In genomic region chr11:124920870-124921609, GRCh38 we compare ENCODE assay signal across 8 cellular contexts. TPM values are rescaled to one million over a fixed set of nuclear protein-coding genes. Genes with fewer than 3 reads are reported as not detected.
DNase-seq lines count a peak whose midpoint lies in the region; ATAC-seq and TF ChIP-seq lines count a peak whose summit lies in the region.

No MANE protein-coding gene starts in this region.

- H3K4me3 Mint-ChIP-seq in CD4-positive, alpha-beta T cell: peak overlapping the region; percentile 85

- no peak overlapping the region for H3K4me3 ChIP-seq in OCI-LY7 (ENCODE audit: low read depth, low read length, poor library complexity, severe bottlenecking)

- H3K27me3 Mint-ChIP-seq in CD4-positive, alpha-beta T cell: no peaks in the 10 kb centered on the region

- peak; percentile 59 to 80 (median 71) for DNase-seq in CD4-positive, alpha-beta T cell
- peak; percentile 68 for DNase-seq in activated CD4-positive, alpha-beta T cell treated with anti-CD3 and anti-CD28 coated beads for 1 hour
- peak; percentile 76 for DNase-seq in stimulated activated CD4-positive, alpha-beta T cell treated with anti-CD3 and anti-CD28 coated beads, Interleukin-2, amount 100 ng/mL, for 4 hours (ENCODE audit: low read depth)
- DNase-seq in SW480 (ENCODE audit: low spot score): no peak
- no peak for DNase-seq in OCI-LY7 (ENCODE audit: low spot score)

- peak overlapping the region; percentile 52 for H3K27ac Mint-ChIP-seq in CD4-positive, alpha-beta T cell

- no TSS peak for BruUV-seq in OCI-LY7 (replicated peaks; lab: Mats Ljungman, UMichigan)

- peak; percentile 87 for ATAC-seq in CD4-positive, alpha-beta T cell (ENCODE audit: poor library complexity)
- peak; percentile 42 for ATAC-seq in HG03159 (IDR thresholded peaks at IDR 0.05; ENCODE audit: unreplicated experiment)

- no peaks in the 10 kb centered on the region for H3K36me3 Mint-ChIP-seq in CD4-positive, alpha-beta T cell (ENCODE audit: low read depth)

- no peak overlapping the region for H3K27ac ChIP-seq in CD4-positive, alpha-beta T cell (ENCODE audit: low read depth, low read length)
- peak overlapping the region; percentile 61 for H3K27ac ChIP-seq in cingulate gyrus (ENCODE audit: low read depth, low read length)
- peak overlapping the region; percentile 74 for H3K27ac ChIP-seq in layer of hippocampus (ENCODE audit: low read depth, low read length)
- H3K27ac ChIP-seq in OCI-LY7 (ENCODE audit: low read depth, low read length, poor library complexity, severe bottlenecking): no peak overlapping the region

- H3K9me2 ChIP-seq in OCI-LY7 (ENCODE audit: insufficient read depth, low read length): no peaks in the 10 kb centered on the region

- POLR2A ChIA-PET in CD4-positive, alpha-beta T cell (lab: Charles Lee): interaction anchor here (0.8 to 3.9 kb wide), 6 partner anchors 29 to 175 kb away, joined by 3 to 21 read pairs (median 4); partner anchors contain the start of genes CCDC15 and MSANTD2
- POLR2A ChIA-PET in OCI-LY7 (lab: Charles Lee): interaction anchor here (0.5 to 1.4 kb wide), 3 partner anchors 107 to 1506 kb away, joined by 3 to 7 read pairs (median 3); no protein-coding TSS in a partner anchor

- TF ChIP-seq CTCF in CD4-positive, alpha-beta T cell (IDR thresholded peaks at IDR 0.05): no peak
- TF ChIP-seq CTCF in OCI-LY7 (conservative IDR thresholded peaks at IDR 0.05; ENCODE audit: low read length): no peak

- no peaks in the 10 kb centered on the region for H3K9me3 Mint-ChIP-seq in CD4-positive, alpha-beta T cell

- H2AFZ ChIP-seq in OCI-LY7 (ENCODE audit: low read length): no peak overlapping the region

- no peaks in the 10 kb centered on the region for H3K36me3 ChIP-seq in OCI-LY7 (ENCODE audit: insufficient read depth, low read length)

- CTCF ChIA-PET in CD4-positive, alpha-beta T cell (lab: Charles Lee): interaction anchor here (1.0 to 1.1 kb wide), 2 partner anchors 55 to 672 kb away, joined by 3 to 4 read pairs; partner anchors contain the start of gene STT3A
- CTCF ChIA-PET in OCI-LY7 (lab: Charles Lee; ENCODE audit: unreplicated experiment): no interaction called here

- H3K79me2 ChIP-seq in OCI-LY7 (ENCODE audit: insufficient read depth, low read depth, low read length): no peaks in the 10 kb centered on the region

- intact Hi-C loops in CD4-positive, alpha-beta T cell (cut with DNase I, micrococcal nuclease): loop anchor here (2.0 to 5.0 kb wide), 3 partner anchors 30 to 44 kb away; no protein-coding TSS in a partner anchor
- intact Hi-C loops in OCI-LY7 (cut with micrococcal nuclease; ENCODE audit: unreplicated experiment): no loop called here

- H3K4me2 ChIP-seq in OCI-LY7 (ENCODE audit: low read length): no peak overlapping the region

- no peaks in the 10 kb centered on the region for H4K20me1 ChIP-seq in OCI-LY7 (ENCODE audit: insufficient read depth, low read length)

- H3K9me3 ChIP-seq in CD4-positive, alpha-beta T cell (ENCODE audit: control insufficient read depth, low read length): no peaks in the 10 kb centered on the region
- H3K9me3 ChIP-seq in OCI-LY7 (ENCODE audit: low read length): no peaks in the 10 kb centered on the region

- no peaks in the 10 kb centered on the region for H3K27me3 ChIP-seq in CD4-positive, alpha-beta T cell (ENCODE audit: control insufficient read depth, insufficient read depth, low read length)
- H3K27me3 ChIP-seq in layer of hippocampus (ENCODE audit: control insufficient read depth, insufficient read depth, low read length): no peaks in the 10 kb centered on the region

- H3K4me1 ChIP-seq in OCI-LY7 (ENCODE audit: insufficient read depth, low read length, poor library complexity, severe bottlenecking): no peaks in the 10 kb centered on the region

- peaks cover 42% of the 10 kb centered on the region for H3K4me1 Mint-ChIP-seq in CD4-positive, alpha-beta T cell (ENCODE audit: low read depth)

RNA-seq across cellular contexts. Expression of gene HEPN1, which starts 2.0 kb away (rescaled TPM):
- total RNA-seq in CD4-positive, alpha-beta T cell: not detected
- total RNA-seq in OCI-LY7 (2014; rRNA removed; shearing (Covaris generic)): not detected in 2 replicates
- total RNA-seq in OCI-LY7 (2022): not detected in 2 replicates

RNA-seq across cellular contexts. Expression of gene HEPACAM, which starts 14.8 kb away (rescaled TPM):
- total RNA-seq in CD4-positive, alpha-beta T cell: not detected
- not detected in 2 replicates for total RNA-seq in OCI-LY7 (2014; rRNA removed; shearing (Covaris generic))
- total RNA-seq in OCI-LY7 (2022): not detected in 2 replicates

RNA-seq across cellular contexts. Expression of gene ROBO4, which starts 23.4 kb away (rescaled TPM):
- not detected for total RNA-seq in CD4-positive, alpha-beta T cell
- not detected in 2 replicates for total RNA-seq in OCI-LY7 (2014; rRNA removed; shearing (Covaris generic))
- not detected in 2 replicates for total RNA-seq in OCI-LY7 (2022)

RNA-seq across cellular contexts. Expression of gene CCDC15, which starts 33.0 kb away (rescaled TPM):
- total RNA-seq in CD4-positive, alpha-beta T cell: 1 to 10 TPM in 1 of 2 experiments, under 1 TPM in 1; 0.89 to 1.1 TPM
- 9.8 and 10.6 TPM in 2 replicates for total RNA-seq in OCI-LY7 (2014; rRNA removed; shearing (Covaris generic))
- 9.6 and 11.7 TPM in 2 replicates for total RNA-seq in OCI-LY7 (2022)

RNA-seq across cellular contexts. Expression of gene ROBO3, which starts 55.8 kb away (rescaled TPM):
- 10 to 100 TPM; 26.2 to 27.2 TPM for total RNA-seq in CD4-positive, alpha-beta T cell
- total RNA-seq in OCI-LY7 (2014; rRNA removed; shearing (Covaris generic)): 0.19 and 0.28 TPM in 2 replicates
- not detected in 2 replicates for total RNA-seq in OCI-LY7 (2022)

Comparison
In these comparisons a context has a peak if more than half of its experiments do, and no peak if none do; other contexts are left out.
1. DNase-seq: peak in CD4-positive, alpha-beta T cell (10 of 10), activated CD4-positive, alpha-beta T cell treated with anti-CD3 and anti-CD28 coated beads for 1 hour (single experiment) and stimulated activated CD4-positive, alpha-beta T cell treated with anti-CD3 and anti-CD28 coated beads, Interleukin-2, amount 100 ng/mL, for 4 hours (single experiment); none in SW480 (single experiment) and OCI-LY7 (single experiment).
2. H3K27ac ChIP-seq: peak in cingulate gyrus (single experiment) and layer of hippocampus (single experiment); none in CD4-positive, alpha-beta T cell (single experiment) and OCI-LY7 (single experiment).